29 cellular contexts compared by ENCODE assay signal in the genomic region with DNA sequence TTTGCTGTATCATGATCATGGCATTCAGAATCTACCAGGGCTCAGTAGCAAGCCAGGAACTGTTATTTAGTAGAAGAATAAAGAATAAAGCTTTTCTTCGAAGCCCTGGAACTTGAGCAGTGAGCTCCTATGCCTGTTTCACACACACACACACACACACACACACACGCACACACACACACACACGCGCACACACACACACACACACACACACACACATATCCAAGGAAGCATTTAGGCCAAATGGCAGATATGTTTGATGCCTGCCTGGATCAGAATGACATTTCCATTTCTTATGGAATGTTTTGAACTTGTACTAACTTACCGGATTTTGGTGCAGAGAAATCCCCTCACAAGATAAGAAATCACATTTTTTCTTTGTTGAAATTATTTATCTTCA.
"Had no signal": no experiment of that assay in that cellular context is flagged by ENCODE, and none has a peak within 500 bp of the region (broad histone marks: within the 10 kb centered on the region; RNA-seq: fewer than 3 reads in every experiment).

No MANE protein-coding gene starts in this region.

- H3K4me1 ChIP-seq: adrenal gland, ascending aorta, body of pancreas, breast epithelium had no signal

- H3K9me3 ChIP-seq: adrenal gland, ascending aorta, body of pancreas, breast epithelium had no signal

- DNase-seq: activated effector memory CD4-positive, alpha-beta T cell treated with anti-CD3 and anti-CD28 coated beads, Interleukin-2, amount 50 U/mL, for 16 hours; activated effector memory CD4-positive, alpha-beta T cell treated with Interleukin-2 at 50 U/mL for 16 hours; activated gamma-delta T cell; activated gamma-delta T cell treated with Interleukin-2 at 50 U/mL for 16 hours; activated naive CD4-positive, alpha-beta T cell; activated naive CD4-positive, alpha-beta T cell treated with anti-CD3 and anti-CD28 coated beads for 36 hours; activated naive CD4-positive, alpha-beta T cell treated with anti-CD3 and anti-CD28 coated beads, Interleukin-2, amount 10 ng/mL, durations not matched to agents 7 days and 5 days; activated naive CD4-positive, alpha-beta T cell treated with anti-CD3 and anti-CD28 coated beads, Interleukin-2, amount 50 U/mL, for 16 hours; activated naive CD4-positive, alpha-beta T cell treated with Interleukin-2 at 50 U/mL for 16 hours; activated naive CD8-positive, alpha-beta T cell treated with anti-CD3 and anti-CD28 coated beads for 36 hours; activated naive CD8-positive, alpha-beta T cell treated with anti-CD3 and anti-CD28 coated beads, Interleukin-2, amount 10 ng/mL, durations not matched to agents 7 days and 5 days; activated naive CD8-positive, alpha-beta T cell treated with anti-CD3 and anti-CD28 coated beads, Interleukin-2, amount 50 U/mL, for 24 hours; activated T-cell treated with anti-CD3 and anti-CD28 coated beads, Interleukin-2, amount 50 U/mL, for 24 hours; activated T-cell treated with anti-CD3 and anti-CD28 coated beads, Interleukin-2, amount 50 U/mL, for 4 hours; activated T-cell treated with anti-CD3 and anti-CD28 coated beads, Interleukin-2, amount 50 U/mL, for 48 hours; activated T-cell treated with anti-CD3 and anti-CD28 coated beads, Interleukin-2, amount 50 U/mL, for 72 hours; adrenal gland; amniotic stem cell; amygdala; anterior cingulate cortex; aorta; body of pancreas; brain microvascular endothelial cell; caudate nucleus; central memory CD4-positive, alpha-beta T cell; cerebellar nuclear complex had no signal

- H3K27ac ChIP-seq: adrenal gland, ascending aorta, body of pancreas, brain microvascular endothelial cell, breast epithelium, cardiac muscle cell had no signal

- H3K36me3 ChIP-seq: adrenal gland, ascending aorta, brain microvascular endothelial cell, breast epithelium, cardiac muscle cell had no signal

- H3K4me3 ChIP-seq: adrenal gland, ascending aorta, body of pancreas, breast epithelium, cardiac muscle cell had no signal
